ENCODE assay signal across 10 cellular contexts in genomic region chr3:30502742-30503073, GRCh38.
A peak's percentile ranks its signal among the peaks of the same experiment; 100 is the strongest.
DNase-seq lines count a peak whose midpoint lies in the region; ATAC-seq and TF ChIP-seq lines count a peak whose summit lies in the region.
"Had no signal": no experiment of that assay in that cellular context is flagged by ENCODE, and none has a peak within 500 bp of the region (broad histone marks: within the 10 kb centered on the region; RNA-seq: fewer than 3 reads in every experiment).

No MANE protein-coding gene starts in this region.

- no peak for TF ChIP-seq CTCF in endothelial cell (IDR thresholded peaks at IDR 0.05; ENCODE audit: unreplicated experiment)
- no peak for TF ChIP-seq CTCF in uterus (IDR thresholded peaks at IDR 0.05)

- peak; percentile 13 for DNase-seq in CD1c-positive myeloid dendritic cell (ENCODE audit: extremely low spot score)
- no peak for DNase-seq in endothelial cell (ENCODE audit: low spot score)
- DNase-seq in Kasumi-1 (lab: John Stamatoyannopoulos, UW), result no peak
- no peak for DNase-seq in C1 segment of cervical spinal cord (lab: John Stamatoyannopoulos, UW)
- no peak for DNase-seq in uterus
- DNase-seq: activated CD4-positive, alpha-beta T cell treated with anti-CD3 and anti-CD28 coated beads, Interleukin-2, amount 10 ng/mL, durations not matched to agents 7 days and 5 days; DMS79 had no signal

- no peaks in the 10 kb centered on the region for H3K36me3 Mint-ChIP-seq in endothelial cell (ENCODE audit: low read depth, unreplicated experiment)

- no peaks in the 10 kb centered on the region for H3K4me1 ChIP-seq in uterus

- H3K9me3 ChIP-seq in uterus, result no peaks in the 10 kb centered on the region

- no peaks in the 10 kb centered on the region for H3K27me3 ChIP-seq in uterus

- H3K4me3 ChIP-seq in uterus, result no peak overlapping the region

- H3K4me1 Mint-ChIP-seq in endothelial cell (ENCODE audit: unreplicated experiment), result no peaks in the 10 kb centered on the region

- no peak for TF ChIP-seq POLR2A in uterus (IDR thresholded peaks at IDR 0.05)

- H3K36me3 ChIP-seq in uterus, result no peaks in the 10 kb centered on the region

- no peaks in the 10 kb centered on the region for H3K9me3 Mint-ChIP-seq in endothelial cell (ENCODE audit: unreplicated experiment)

- H3K27ac Mint-ChIP-seq in endothelial cell (ENCODE audit: unreplicated experiment), result no peak overlapping the region
- H3K27ac Mint-ChIP-seq: activated CD4-positive, alpha-beta T cell treated with anti-CD3 and anti-CD28 coated beads, Interleukin-2, amount 10 ng/mL, durations not matched to agents 7 days and 5 days had no signal

- intact Hi-C loops in uterus (cut with DNase I; ENCODE audit: low total_unique reads), result no loop called here

- ATAC-seq in GM19452 (IDR thresholded peaks at IDR 0.05; ENCODE audit: unreplicated experiment) (peak; percentile 47), HG03159 (IDR thresholded peaks at IDR 0.05; ENCODE audit: unreplicated experiment) (peak; percentile 55), esophagus mucosa (peak; percentile 95)

- H3K27ac ChIP-seq in uterus, result no peak overlapping the region

- H3K4me3 Mint-ChIP-seq in endothelial cell (ENCODE audit: unreplicated experiment), result no peak overlapping the region
- H3K4me3 Mint-ChIP-seq: activated CD4-positive, alpha-beta T cell treated with anti-CD3 and anti-CD28 coated beads, Interleukin-2, amount 10 ng/mL, durations not matched to agents 7 days and 5 days had no signal

- H3K27me3 Mint-ChIP-seq in endothelial cell (ENCODE audit: unreplicated experiment), result no peaks in the 10 kb centered on the region
- H3K27me3 Mint-ChIP-seq: activated CD4-positive, alpha-beta T cell treated with anti-CD3 and anti-CD28 coated beads, Interleukin-2, amount 10 ng/mL, durations not matched to agents 7 days and 5 days had no signal
